Comparison of ENCODE assay signal across 30 cellular contexts in the genomic region with DNA sequence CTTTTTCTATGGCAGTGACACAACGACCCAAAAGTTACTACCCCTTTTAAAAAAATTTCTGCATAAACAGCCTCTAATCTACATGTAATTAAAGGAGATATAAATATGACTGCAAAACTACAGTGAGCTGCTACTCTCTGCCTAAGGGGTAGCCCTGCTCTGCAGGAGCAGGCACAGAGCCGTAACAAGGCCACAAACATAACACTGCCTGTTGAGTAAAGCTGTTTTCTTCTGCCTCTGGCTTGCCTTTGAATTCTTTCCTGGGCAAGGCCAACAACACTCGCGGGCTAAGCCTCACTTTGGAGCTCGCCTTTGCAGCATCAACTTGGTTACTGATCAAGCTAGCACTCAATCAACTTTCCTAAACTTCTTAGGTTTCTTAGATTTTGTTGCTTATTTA. TPM values are rescaled to one million over a fixed set of nuclear protein-coding genes. Genes with fewer than 3 reads are reported as not detected.
"Had no signal": no experiment of that assay in that cellular context is flagged by ENCODE, and none has a peak within 500 bp of the region (broad histone marks: within the 10 kb centered on the region; RNA-seq: fewer than 3 reads in every experiment).

No MANE protein-coding gene starts in this region.

- ATAC-seq: activated CD4-positive, CD25-positive, alpha-beta regulatory T cell treated with anti-CD3 and anti-CD28 coated beads, Interleukin-2, amount 50 U/mL, for 24 hours; activated CD8-positive, alpha-beta memory T cell treated with anti-CD3 and anti-CD28 coated beads, Interleukin-2, amount 10 ng/mL, durations not matched to agents 7 days and 5 days; activated CD8-positive, alpha-beta T cell treated with anti-CD3 and anti-CD28 coated beads, Interleukin-2, amount 10 ng/mL, durations not matched to agents 7 days and 5 days; activated naive CD8-positive, alpha-beta T cell treated with anti-CD3 and anti-CD28 coated beads, Interleukin-2, amount 50 U/mL, for 24 hours; body of pancreas; esophagus mucosa had no signal

- H3K27me3 Mint-ChIP-seq: activated CD4-positive, alpha-beta memory T cell treated with anti-CD3 and anti-CD28 coated beads for 36 hours; activated CD8-positive, alpha-beta memory T cell treated with anti-CD3 and anti-CD28 coated beads, Interleukin-2, amount 10 ng/mL, durations not matched to agents 7 days and 5 days; activated naive CD4-positive, alpha-beta T cell treated with anti-CD3 and anti-CD28 coated beads, Interleukin-2, amount 50 U/mL, for 24 hours; activated naive CD8-positive, alpha-beta T cell treated with anti-CD3 and anti-CD28 coated beads for 36 hours; activated naive CD8-positive, alpha-beta T cell treated with anti-CD3 and anti-CD28 coated beads, Interleukin-2, amount 50 U/mL, for 24 hours had no signal

- H3K4me3 Mint-ChIP-seq: activated CD4-positive, alpha-beta memory T cell treated with anti-CD3 and anti-CD28 coated beads for 36 hours; activated CD8-positive, alpha-beta memory T cell treated with anti-CD3 and anti-CD28 coated beads, Interleukin-2, amount 10 ng/mL, durations not matched to agents 7 days and 5 days; activated CD8-positive, alpha-beta T cell treated with anti-CD3 and anti-CD28 coated beads, Interleukin-2, amount 10 ng/mL, durations not matched to agents 7 days and 5 days; activated naive CD4-positive, alpha-beta T cell treated with anti-CD3 and anti-CD28 coated beads for 36 hours; activated naive CD4-positive, alpha-beta T cell treated with anti-CD3 and anti-CD28 coated beads, Interleukin-2, amount 50 U/mL, for 24 hours; activated naive CD8-positive, alpha-beta T cell treated with anti-CD3 and anti-CD28 coated beads for 36 hours; activated naive CD8-positive, alpha-beta T cell treated with anti-CD3 and anti-CD28 coated beads, Interleukin-2, amount 50 U/mL, for 24 hours; activated T-helper 1 cell treated with anti-CD3 and anti-CD28 coated beads, Interleukin-12 subunit alpha, Interleukin-12 subunit beta, Interleukin-2, Interleukin-4 antibody, amounts not matched to agents 30 ng/mL and 10 ng/mL and 1 ng/mL, durations not matched to agents 14 hours and 24 hours and 36 hours had no signal

- H3K4me1 Mint-ChIP-seq: activated CD8-positive, alpha-beta memory T cell treated with anti-CD3 and anti-CD28 coated beads, Interleukin-2, amount 10 ng/mL, durations not matched to agents 7 days and 5 days; activated naive CD4-positive, alpha-beta T cell treated with anti-CD3 and anti-CD28 coated beads, Interleukin-2, amount 50 U/mL, for 24 hours; activated naive CD8-positive, alpha-beta T cell treated with anti-CD3 and anti-CD28 coated beads for 36 hours; activated naive CD8-positive, alpha-beta T cell treated with anti-CD3 and anti-CD28 coated beads, Interleukin-2, amount 50 U/mL, for 24 hours had no signal

- H3K27ac ChIP-seq: adrenal gland, body of pancreas, colonic mucosa had no signal

- H3K36me3 ChIP-seq: adrenal gland, colonic mucosa had no signal

- H3K27ac Mint-ChIP-seq: activated CD4-positive, alpha-beta memory T cell treated with anti-CD3 and anti-CD28 coated beads for 36 hours; activated CD8-positive, alpha-beta memory T cell treated with anti-CD3 and anti-CD28 coated beads, Interleukin-2, amount 10 ng/mL, durations not matched to agents 7 days and 5 days; activated CD8-positive, alpha-beta T cell treated with anti-CD3 and anti-CD28 coated beads, Interleukin-2, amount 10 ng/mL, durations not matched to agents 7 days and 5 days; activated naive CD4-positive, alpha-beta T cell treated with anti-CD3 and anti-CD28 coated beads for 36 hours; activated naive CD4-positive, alpha-beta T cell treated with anti-CD3 and anti-CD28 coated beads, Interleukin-2, amount 50 U/mL, for 24 hours; activated naive CD8-positive, alpha-beta T cell treated with anti-CD3 and anti-CD28 coated beads for 36 hours; activated naive CD8-positive, alpha-beta T cell treated with anti-CD3 and anti-CD28 coated beads, Interleukin-2, amount 50 U/mL, for 24 hours; activated T-helper 1 cell treated with anti-CD3 and anti-CD28 coated beads, Interleukin-12 subunit alpha, Interleukin-12 subunit beta, Interleukin-2, Interleukin-4 antibody, amounts not matched to agents 30 ng/mL and 10 ng/mL and 1 ng/mL, durations not matched to agents 14 hours and 24 hours and 36 hours; activated T-helper 2 cell treated with anti-CD3 and anti-CD28 coated beads, Interferon-gamma antibody, Interleukin-2, Interleukin-4, amounts not matched to agents 10 μg/mL and 5 μg/mL and 100 μg/mL, durations not matched to agents 14 hours and 24 hours and 36 hours had no signal

- H3K9me3 ChIP-seq: adrenal gland, body of pancreas, colonic mucosa had no signal

- DNase-seq: activated CD4-positive, alpha-beta memory T cell treated with anti-CD3 and anti-CD28 coated beads for 36 hours; activated CD4-positive, alpha-beta T cell treated with anti-CD3 and anti-CD28 coated beads for 48 hours; activated CD8-positive, alpha-beta memory T cell treated with anti-CD3 and anti-CD28 coated beads, Interleukin-2, amount 10 ng/mL, durations not matched to agents 7 days and 5 days; activated CD8-positive, alpha-beta memory T cell treated with anti-CD3 and anti-CD28 coated beads, Interleukin-2, amount 50 U/mL, for 4 hours; activated CD8-positive, alpha-beta T cell treated with anti-CD3 and anti-CD28 coated beads, Interleukin-2, amount 10 ng/mL, durations not matched to agents 7 days and 5 days; activated effector memory CD4-positive, alpha-beta T cell treated with anti-CD3 and anti-CD28 coated beads, Interleukin-2, amount 50 U/mL, for 16 hours; activated naive CD4-positive, alpha-beta T cell treated with anti-CD3 and anti-CD28 coated beads for 36 hours; activated naive CD8-positive, alpha-beta T cell treated with anti-CD3 and anti-CD28 coated beads for 36 hours; activated naive CD8-positive, alpha-beta T cell treated with anti-CD3 and anti-CD28 coated beads, Interleukin-2, amount 50 U/mL, for 24 hours; activated T-cell treated with anti-CD3 and anti-CD28 coated beads, Interleukin-2, amount 50 U/mL, for 1 hour; activated T-cell treated with anti-CD3 and anti-CD28 coated beads, Interleukin-2, amount 50 U/mL, for 48 hours; adrenal gland; amygdala; aorta; body of pancreas; central memory CD4-positive, alpha-beta T cell; cerebellar nuclear complex; colonic mucosa; effector CD8-positive, alpha-beta T cell; foreskin fibroblast; head of caudate nucleus; T-helper 2 cell had no signal

- H3K36me3 Mint-ChIP-seq: activated CD4-positive, alpha-beta memory T cell treated with anti-CD3 and anti-CD28 coated beads for 36 hours; activated CD8-positive, alpha-beta memory T cell treated with anti-CD3 and anti-CD28 coated beads, Interleukin-2, amount 10 ng/mL, durations not matched to agents 7 days and 5 days; activated naive CD4-positive, alpha-beta T cell treated with anti-CD3 and anti-CD28 coated beads, Interleukin-2, amount 50 U/mL, for 24 hours; activated naive CD8-positive, alpha-beta T cell treated with anti-CD3 and anti-CD28 coated beads for 36 hours had no signal

- H3K9me3 Mint-ChIP-seq: activated CD4-positive, alpha-beta memory T cell treated with anti-CD3 and anti-CD28 coated beads for 36 hours; activated naive CD4-positive, alpha-beta T cell treated with anti-CD3 and anti-CD28 coated beads, Interleukin-2, amount 50 U/mL, for 24 hours; activated naive CD8-positive, alpha-beta T cell treated with anti-CD3 and anti-CD28 coated beads for 36 hours; activated T-helper 1 cell treated with anti-CD3 and anti-CD28 coated beads, Interleukin-12 subunit alpha, Interleukin-12 subunit beta, Interleukin-2, Interleukin-4 antibody, amounts not matched to agents 30 ng/mL and 10 ng/mL and 1 ng/mL, durations not matched to agents 14 hours and 24 hours and 36 hours; activated T-helper 2 cell treated with anti-CD3 and anti-CD28 coated beads, Interferon-gamma antibody, Interleukin-2, Interleukin-4, amounts not matched to agents 10 μg/mL and 5 μg/mL and 100 μg/mL, durations not matched to agents 14 hours and 24 hours and 36 hours had no signal

- H3K27me3 ChIP-seq: adrenal gland, body of pancreas, colonic mucosa had no signal

- H3K4me1 ChIP-seq: adrenal gland, body of pancreas, colonic mucosa had no signal

- H3K4me3 ChIP-seq: adrenal gland, body of pancreas, colonic mucosa had no signal

RNA-seq across cellular contexts. Expression of a gene that starts 26.4 kb away (rescaled TPM):
- total RNA-seq: activated CD4-positive, alpha-beta memory T cell treated with anti-CD3 and anti-CD28 coated beads for 36 hours; activated CD8-positive, alpha-beta memory T cell treated with anti-CD3 and anti-CD28 coated beads for 36 hours; activated CD8-positive, alpha-beta memory T cell treated with anti-CD3 and anti-CD28 coated beads, Interleukin-2, amount 10 ng/mL, durations not matched to agents 7 days and 5 days; activated CD8-positive, alpha-beta T cell treated with anti-CD3 and anti-CD28 coated beads, Interleukin-2, amount 10 ng/mL, durations not matched to agents 7 days and 5 days; activated naive CD4-positive, alpha-beta T cell treated with anti-CD3 and anti-CD28 coated beads for 36 hours; activated naive CD8-positive, alpha-beta T cell treated with anti-CD3 and anti-CD28 coated beads for 36 hours; activated T-helper 1 cell treated with anti-CD3 and anti-CD28 coated beads, Interleukin-12 subunit alpha, Interleukin-12 subunit beta, Interleukin-2, Interleukin-4 antibody, amounts not matched to agents 30 ng/mL and 10 ng/mL and 1 ng/mL, durations not matched to agents 14 hours and 24 hours and 36 hours; activated T-helper 2 cell treated with anti-CD3 and anti-CD28 coated beads, Interferon-gamma antibody, Interleukin-2, Interleukin-4, amounts not matched to agents 10 μg/mL and 5 μg/mL and 100 μg/mL, durations not matched to agents 14 hours and 24 hours and 36 hours; dermis microvascular lymphatic vessel endothelial cell; T-helper 1 cell treated with Interleukin-12 subunit alpha and Interleukin-12 subunit beta and Interleukin-4 antibody, amounts not matched to agents 30 ng/mL and 1 ng/mL, for 36 hours had no signal
- polyA plus RNA-seq: aorta had no signal
